ENCODE assay signal across 7 cellular contexts in the genomic region with DNA sequence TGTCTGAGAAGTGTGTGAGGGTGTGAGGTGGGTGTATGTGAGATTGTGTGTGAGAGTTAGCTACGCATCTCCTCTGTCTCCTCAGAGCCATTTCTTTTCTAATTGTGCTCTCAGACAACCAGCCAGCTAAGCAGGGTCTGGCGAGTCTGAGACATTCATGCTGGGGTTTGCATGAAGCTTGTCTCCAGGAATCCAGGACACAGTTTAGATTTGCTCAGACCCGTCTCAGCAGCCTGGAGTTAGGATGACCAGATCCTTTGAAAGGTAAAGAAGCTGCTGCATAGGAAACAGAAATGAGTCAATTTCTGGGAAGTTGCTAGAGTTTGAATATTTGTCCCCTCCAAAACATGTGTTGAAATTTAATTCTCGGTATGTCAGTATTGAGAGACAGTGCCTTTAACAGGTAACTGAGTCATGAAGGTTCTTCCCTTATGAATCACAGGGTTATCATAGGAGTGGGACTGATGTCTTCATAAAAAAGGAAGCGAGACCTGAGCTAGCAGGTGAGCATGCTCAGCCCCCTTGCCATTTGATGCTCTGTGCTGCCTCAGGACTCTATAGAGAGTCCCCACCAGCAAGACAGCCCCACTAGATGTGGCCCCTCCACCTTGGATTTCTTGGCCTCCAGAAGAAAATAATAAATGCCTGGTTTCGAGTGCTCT.
DNase-seq lines count a peak whose midpoint lies in the region; ATAC-seq lines count a peak whose summit lies in the region.
"Not testable (repeated sequence)": the region's sequence is repeated elsewhere in the genome, so short reads cannot be mapped to it uniquely, and the experiment has no call there.

No MANE protein-coding gene starts in this region.

- H3K36me3 Mint-ChIP-seq in T-helper 1 cell treated with Interleukin-12 subunit alpha and Interleukin-12 subunit beta and Interleukin-4 antibody, amounts not matched to agents 30 μg/mL and 1 μg/mL, for 36 hours (ENCODE audit: low read depth); activated CD4-positive, alpha-beta memory T cell treated with anti-CD3 and anti-CD28 coated beads, Interleukin-2, amount 10 ng/mL, durations not matched to agents 7 days and 5 days (ENCODE audit: low read depth); activated T-helper 17 cell treated with anti-CD3 and anti-CD28 coated beads, Interleukin-2, amount 50 U/mL, for 72 hours (ENCODE audit: low read depth); activated naive CD8-positive, alpha-beta T cell treated with anti-CD3 and anti-CD28 coated beads, Interleukin-2, amount 10 ng/mL, durations not matched to agents 7 days and 5 days; stimulated activated effector memory CD8-positive, alpha-beta T cell treated with anti-CD3 and anti-CD28 coated beads, Interleukin-12 subunit alpha, Interleukin-12 subunit beta, amount 100 ng/mL, for 72 hours: not testable (repeated sequence)

- CTCF ChIA-PET in activated CD4-positive, alpha-beta memory T cell treated with anti-CD3 and anti-CD28 coated beads, Interleukin-2, amount 10 ng/mL, durations not matched to agents 7 days and 5 days (lab: Charles Lee), result not testable (repeated sequence)

- POLR2A ChIA-PET in activated CD4-positive, alpha-beta memory T cell treated with anti-CD3 and anti-CD28 coated beads, Interleukin-2, amount 10 ng/mL, durations not matched to agents 7 days and 5 days (lab: Charles Lee); activated naive CD8-positive, alpha-beta T cell treated with anti-CD3 and anti-CD28 coated beads, Interleukin-2, amount 10 ng/mL, durations not matched to agents 7 days and 5 days (lab: Charles Lee): not testable (repeated sequence)

- ATAC-seq in HG02870 (IDR thresholded peaks at IDR 0.05; ENCODE audit: unreplicated experiment) (peak; percentile 66), esophagus mucosa (peak; percentile 57)
- ATAC-seq in activated T-helper 17 cell treated with anti-CD3 and anti-CD28 coated beads, Interleukin-2, amount 50 U/mL, for 72 hours (replicated peaks), result peak; percentile 85
- peak; percentile 53 for ATAC-seq in activated naive CD8-positive, alpha-beta T cell treated with anti-CD3 and anti-CD28 coated beads, Interleukin-2, amount 10 ng/mL, durations not matched to agents 7 days and 5 days (ENCODE audit: low read depth)
- peak; percentile 85 for ATAC-seq in stimulated activated effector memory CD8-positive, alpha-beta T cell treated with anti-CD3 and anti-CD28 coated beads, Interleukin-12 subunit alpha, Interleukin-12 subunit beta, amount 100 ng/mL, for 72 hours

- H3K27me3 Mint-ChIP-seq in T-helper 1 cell treated with Interleukin-12 subunit alpha and Interleukin-12 subunit beta and Interleukin-4 antibody, amounts not matched to agents 30 μg/mL and 1 μg/mL, for 36 hours (ENCODE audit: low read depth); activated CD4-positive, alpha-beta memory T cell treated with anti-CD3 and anti-CD28 coated beads, Interleukin-2, amount 10 ng/mL, durations not matched to agents 7 days and 5 days; activated T-helper 17 cell treated with anti-CD3 and anti-CD28 coated beads, Interleukin-2, amount 50 U/mL, for 72 hours; activated naive CD8-positive, alpha-beta T cell treated with anti-CD3 and anti-CD28 coated beads, Interleukin-2, amount 10 ng/mL, durations not matched to agents 7 days and 5 days: not testable (repeated sequence)

- H3K4me3 Mint-ChIP-seq in T-helper 1 cell treated with Interleukin-12 subunit alpha and Interleukin-12 subunit beta and Interleukin-4 antibody, amounts not matched to agents 30 μg/mL and 1 μg/mL, for 36 hours, result peak overlapping the region; percentile 38
- not testable (repeated sequence) for H3K4me3 Mint-ChIP-seq in activated CD4-positive, alpha-beta memory T cell treated with anti-CD3 and anti-CD28 coated beads, Interleukin-2, amount 10 ng/mL, durations not matched to agents 7 days and 5 days
- H3K4me3 Mint-ChIP-seq in activated T-helper 17 cell treated with anti-CD3 and anti-CD28 coated beads, Interleukin-2, amount 50 U/mL, for 72 hours, result peak overlapping the region; percentile 51
- peak overlapping the region; percentile 73 for H3K4me3 Mint-ChIP-seq in activated naive CD8-positive, alpha-beta T cell treated with anti-CD3 and anti-CD28 coated beads, Interleukin-2, amount 10 ng/mL, durations not matched to agents 7 days and 5 days
- H3K4me3 Mint-ChIP-seq in stimulated activated effector memory CD8-positive, alpha-beta T cell treated with anti-CD3 and anti-CD28 coated beads, Interleukin-12 subunit alpha, Interleukin-12 subunit beta, amount 100 ng/mL, for 72 hours, result peak overlapping the region; percentile 35

- not testable (repeated sequence) for DNase-seq in activated CD4-positive, alpha-beta memory T cell treated with anti-CD3 and anti-CD28 coated beads, Interleukin-2, amount 10 ng/mL, durations not matched to agents 7 days and 5 days; activated naive CD8-positive, alpha-beta T cell treated with anti-CD3 and anti-CD28 coated beads, Interleukin-2, amount 10 ng/mL, durations not matched to agents 7 days and 5 days
- DNase-seq in stimulated activated effector memory CD8-positive, alpha-beta T cell treated with anti-CD3 and anti-CD28 coated beads, Interleukin-12 subunit alpha, Interleukin-12 subunit beta, amount 100 ng/mL, for 72 hours (ENCODE audit: low spot score in 2 of 2), result peak in 1 of 2 donors; percentile 49

- not testable (repeated sequence) for H3K4me1 Mint-ChIP-seq in T-helper 1 cell treated with Interleukin-12 subunit alpha and Interleukin-12 subunit beta and Interleukin-4 antibody, amounts not matched to agents 30 μg/mL and 1 μg/mL, for 36 hours (ENCODE audit: low read depth); activated CD4-positive, alpha-beta memory T cell treated with anti-CD3 and anti-CD28 coated beads, Interleukin-2, amount 10 ng/mL, durations not matched to agents 7 days and 5 days; activated T-helper 17 cell treated with anti-CD3 and anti-CD28 coated beads, Interleukin-2, amount 50 U/mL, for 72 hours; activated naive CD8-positive, alpha-beta T cell treated with anti-CD3 and anti-CD28 coated beads, Interleukin-2, amount 10 ng/mL, durations not matched to agents 7 days and 5 days; stimulated activated effector memory CD8-positive, alpha-beta T cell treated with anti-CD3 and anti-CD28 coated beads, Interleukin-12 subunit alpha, Interleukin-12 subunit beta, amount 100 ng/mL, for 72 hours

- peak overlapping the region; percentile 88 for H3K27ac Mint-ChIP-seq in T-helper 1 cell treated with Interleukin-12 subunit alpha and Interleukin-12 subunit beta and Interleukin-4 antibody, amounts not matched to agents 30 μg/mL and 1 μg/mL, for 36 hours
- H3K27ac Mint-ChIP-seq in activated CD4-positive, alpha-beta memory T cell treated with anti-CD3 and anti-CD28 coated beads, Interleukin-2, amount 10 ng/mL, durations not matched to agents 7 days and 5 days, result peak overlapping the region; percentile 67
- H3K27ac Mint-ChIP-seq in activated T-helper 17 cell treated with anti-CD3 and anti-CD28 coated beads, Interleukin-2, amount 50 U/mL, for 72 hours, result peak overlapping the region; percentile 72
- peak overlapping the region; percentile 97 for H3K27ac Mint-ChIP-seq in activated naive CD8-positive, alpha-beta T cell treated with anti-CD3 and anti-CD28 coated beads, Interleukin-2, amount 10 ng/mL, durations not matched to agents 7 days and 5 days
- peak overlapping the region; percentile 53 for H3K27ac Mint-ChIP-seq in stimulated activated effector memory CD8-positive, alpha-beta T cell treated with anti-CD3 and anti-CD28 coated beads, Interleukin-12 subunit alpha, Interleukin-12 subunit beta, amount 100 ng/mL, for 72 hours

- H3K9me3 Mint-ChIP-seq in T-helper 1 cell treated with Interleukin-12 subunit alpha and Interleukin-12 subunit beta and Interleukin-4 antibody, amounts not matched to agents 30 μg/mL and 1 μg/mL, for 36 hours; activated CD4-positive, alpha-beta memory T cell treated with anti-CD3 and anti-CD28 coated beads, Interleukin-2, amount 10 ng/mL, durations not matched to agents 7 days and 5 days; activated T-helper 17 cell treated with anti-CD3 and anti-CD28 coated beads, Interleukin-2, amount 50 U/mL, for 72 hours; activated naive CD8-positive, alpha-beta T cell treated with anti-CD3 and anti-CD28 coated beads, Interleukin-2, amount 10 ng/mL, durations not matched to agents 7 days and 5 days; stimulated activated effector memory CD8-positive, alpha-beta T cell treated with anti-CD3 and anti-CD28 coated beads, Interleukin-12 subunit alpha, Interleukin-12 subunit beta, amount 100 ng/mL, for 72 hours: not testable (repeated sequence)
